In the genomic region with DNA sequence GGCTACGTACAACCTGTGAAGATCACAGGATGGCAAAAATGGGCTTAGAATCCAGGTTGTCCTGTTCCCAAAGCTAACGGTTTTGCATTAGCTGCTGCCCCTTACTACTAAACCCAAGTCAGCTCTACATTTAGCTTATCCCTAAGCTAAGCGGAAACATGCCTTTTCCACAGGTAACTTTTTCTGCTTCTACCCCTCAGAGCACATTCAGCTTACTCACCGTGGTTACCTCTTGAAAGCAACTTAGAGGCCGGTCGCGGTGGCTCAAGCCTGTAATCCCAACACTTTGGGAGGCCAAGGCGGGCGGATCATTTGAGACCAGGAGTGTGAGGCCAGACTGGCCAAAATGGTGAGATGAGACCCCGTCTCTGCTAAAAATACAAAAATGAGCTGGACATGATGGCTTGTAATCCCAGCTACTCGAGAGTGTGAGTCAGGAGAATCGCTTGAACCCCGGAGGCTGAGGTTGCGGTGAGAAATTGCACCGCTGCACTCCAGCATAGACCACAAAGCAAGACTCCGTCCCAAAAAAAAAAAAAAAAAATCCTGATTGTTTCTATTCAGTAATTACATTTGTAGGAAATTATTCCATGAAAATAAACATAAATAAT, we compare ENCODE assay signal across 8 cellular contexts. TPM values are rescaled to one million over a fixed set of nuclear protein-coding genes. Genes with fewer than 3 reads are reported as not detected.
DNase-seq lines count a peak whose midpoint lies in the region; ATAC-seq, FAIRE-seq and TF ChIP-seq lines count a peak whose summit lies in the region.

No MANE protein-coding gene starts in this region.

- no peaks in the 10 kb centered on the region for H4K20me1 ChIP-seq in DOHH2 (ENCODE audit: control insufficient read depth, insufficient read depth, low read depth, low read length)

- H3K9me3 ChIP-seq in DOHH2 (ENCODE audit: control insufficient read depth, insufficient read depth, low read length) = no peaks in the 10 kb centered on the region

- in situ Hi-C loops in ACHN (cut with HindIII; ENCODE audit: low pct_ligation_motif_present, low pct_unique_long_range_greater_than_20kb, low sequenced_read_pairs) = no loop called here

- H3F3A ChIP-seq in DOHH2 (ENCODE audit: control insufficient read depth, insufficient read depth) = 0 out of 2 replicates have a peak, but pooled peaks cover 3% of the 10 kb centered on the region

- H3K9me2 ChIP-seq in DOHH2 (replicated peaks; ENCODE audit: control insufficient read depth, low read length) = no peaks in the 10 kb centered on the region

- H3K4me2 ChIP-seq in DOHH2 (ENCODE audit: low read length) = peak overlapping the region; percentile 74

- H3K36me3 Mint-ChIP-seq in naive B cell = no peaks in the 10 kb centered on the region

- no peaks in the 10 kb centered on the region for H3K27me3 ChIP-seq in DOHH2 (ENCODE audit: control insufficient read depth, low read length)

- H3K9me3 Mint-ChIP-seq in naive B cell = no peaks in the 10 kb centered on the region

- ATAC-seq in naive B cell (ENCODE audit: low read depth in 2 of 2) (no peak), HG02981 (IDR thresholded peaks at IDR 0.05; ENCODE audit: unreplicated experiment) (no peak)

- H3K36me3 ChIP-seq in DOHH2 (ENCODE audit: control insufficient read depth, low read length) = 0 out of 2 replicates have a peak, but pooled peaks cover 2% of the 10 kb centered on the region

- H3K27ac ChIP-seq in DOHH2 (ENCODE audit: low read depth, low read length) (peak overlapping the region; percentile 46), cingulate gyrus (ENCODE audit: low read depth, low read length) (peak overlapping the region; percentile 96)

- peaks cover 0 to 7% (median 7%) of the 10 kb centered on the region in 3 donors for H3K27me3 Mint-ChIP-seq in naive B cell

- peaks cover 28% of the 10 kb centered on the region for H3K4me1 ChIP-seq in DOHH2 (ENCODE audit: control insufficient read depth, low read length)

- TF ChIP-seq CTCF in DOHH2 (IDR thresholded peaks at IDR 0.05; ENCODE audit: low read depth, low read length, poor library complexity, severe bottlenecking) (no peak), D721Med (IDR thresholded peaks at IDR 0.05; ENCODE audit: insufficient read depth, missing control alignments) (no peak)

- DNase-seq in NCI-H460 (ENCODE audit: extremely low read depth, low read depth) (peak; percentile 5), naive B cell (no peak), ACHN (no peak), D721Med (ENCODE audit: insufficient read length, low spot score) (no peak)
- no peak for DNase-seq in effector CD8-positive, alpha-beta T cell (lab: John Stamatoyannopoulos, UW)

- no peak for FAIRE-seq in D721Med (lab: Jason Lieb, UNC)

- H3K79me2 ChIP-seq in DOHH2 (ENCODE audit: control insufficient read depth, low read length) = peaks cover 42% of the 10 kb centered on the region

- H3K4me1 Mint-ChIP-seq in naive B cell = peaks cover 31 to 61% (median 43%) of the 10 kb centered on the region in 3 donors

- peak overlapping the region; percentile 76 to 99 (median 98) for H3K27ac Mint-ChIP-seq in naive B cell

- peak overlapping the region; percentile 73 for H3K4me3 ChIP-seq in DOHH2 (ENCODE audit: low read length)

- peak overlapping the region; percentile 97 to 100 (median 99) for H3K4me3 Mint-ChIP-seq in naive B cell

RNA-seq across cellular contexts. Expression of a gene that starts 0.8 kb away (rescaled TPM):
- total RNA-seq in NCI-H460 (2014; rRNA removed; shearing (Covaris generic)) = 30.5 and 31.9 TPM in 2 replicates
- 32.7 and 45.9 TPM in 2 replicates for polyA plus RNA-seq in NCI-H460 (2014; cell fraction: nucleus; rRNA removed)
- 10 to 100 TPM in 1 of 6 donors, 1 to 10 TPM in 5; 5.2 to 10.4 (median 6.0) TPM for polyA plus RNA-seq in naive B cell (ENCODE audit: low read depth in 6 of 6)

RNA-seq across cellular contexts. Expression of a gene that starts 50.0 kb away (rescaled TPM):
- total RNA-seq in NCI-H460 (2014; rRNA removed; shearing (Covaris generic)) = 36.5 and 46.3 TPM in 2 replicates
- 39.7 and 53.2 TPM in 2 replicates for polyA plus RNA-seq in NCI-H460 (2014; cell fraction: nucleus; rRNA removed)
- polyA plus RNA-seq in naive B cell (ENCODE audit: low read depth in 6 of 6) = 10 to 100 TPM; 12.1 to 22.9 (median 17.3) TPM
